In the genomic region with DNA sequence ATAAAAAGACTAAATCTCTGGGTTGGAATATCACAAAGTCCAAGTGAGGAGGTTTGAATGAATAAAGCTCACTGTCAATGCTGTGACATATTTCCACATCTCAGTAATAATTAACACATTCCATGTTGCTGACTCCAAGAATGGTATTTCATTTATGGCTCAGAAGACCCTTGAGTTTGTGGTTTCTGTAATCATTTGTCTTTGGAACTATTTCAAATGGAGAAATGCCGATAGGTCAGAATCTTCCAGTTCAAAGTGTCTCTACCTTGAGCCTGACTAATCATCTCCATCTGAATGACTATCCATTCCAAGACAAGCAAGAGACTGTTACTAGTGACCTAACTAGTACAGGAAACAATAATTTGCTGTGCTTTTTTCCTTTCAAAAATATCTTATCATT, we compare ENCODE assay signal across 15 cellular contexts. TPM values are rescaled to one million over a fixed set of nuclear protein-coding genes. Genes with fewer than 3 reads are reported as not detected.
DNase-seq lines count a peak whose midpoint lies in the region; ATAC-seq and TF ChIP-seq lines count a peak whose summit lies in the region.
"Had no signal": no experiment of that assay in that cellular context is flagged by ENCODE, and none has a peak within 500 bp of the region (broad histone marks: within the 10 kb centered on the region; RNA-seq: fewer than 3 reads in every experiment).

No MANE protein-coding gene starts in this region.

- H3K27me3 ChIP-seq in HCT116 (ENCODE audit: insufficient read depth, low read length) (no peaks in the 10 kb centered on the region), upper lobe of right lung (no peaks in the 10 kb centered on the region)

- ATAC-seq in HCT116: peak; percentile 85
- no peak for ATAC-seq in upper lobe of right lung
- ATAC-seq: psoas muscle had no signal

- H3K4me2 ChIP-seq in HCT116 (ENCODE audit: low read length): peak overlapping the region; percentile 65

- RAD21 ChIA-PET in HCT116 (lab: Charles Lee; ENCODE audit: low non-redundant PET in 1 of 2, low total read pairs in 2 of 2, uncharacterized antibody in 2 of 2, unreplicated experiment in 2 of 2): no interaction called here

- H3K79me2 ChIP-seq in HCT116 (ENCODE audit: insufficient read depth, low read length): no peaks in the 10 kb centered on the region

- no peaks in the 10 kb centered on the region for H4K20me1 ChIP-seq in HCT116 (ENCODE audit: insufficient read depth)

- TF ChIP-seq RAD21 in HCT116 (IDR thresholded peaks at IDR 0.05; ENCODE audit: low read depth): no peak

- H3K9me3 ChIP-seq in HCT116 (ENCODE audit: control insufficient read depth in 1 of 2, insufficient read depth in 1 of 2, low read depth in 1 of 2, low read length in 2 of 2) (peaks cover 6 to 12% of the 10 kb centered on the region in 2 experiments; a peak in 3 of 4 replicates), upper lobe of right lung (no peaks in the 10 kb centered on the region)

- H3K4me1 ChIP-seq in HCT116 (ENCODE audit: control insufficient read depth in 1 of 2, insufficient read depth in 2 of 2, low read length in 2 of 2) (peaks cover 25 to 42% of the 10 kb centered on the region in 2 experiments), upper lobe of right lung (no peaks in the 10 kb centered on the region)

- TF ChIP-seq CTCF in HCT116 (IDR thresholded peaks at IDR 0.05 in 2 of 3, conservative IDR thresholded peaks at IDR 0.05 in 1 of 3; ENCODE audit: borderline replicate concordance in 1 of 3, insufficient read depth in 1 of 3, low read depth in 2 of 3, low read length in 2 of 3) (no peak), upper lobe of right lung (IDR thresholded peaks at IDR 0.05) (no peak)

- H3K36me3 ChIP-seq in HCT116 (ENCODE audit: control insufficient read depth in 1 of 2, insufficient read depth in 2 of 2, low read length in 2 of 2) (no peaks in the 10 kb centered on the region), upper lobe of right lung (no peaks in the 10 kb centered on the region)

- H2AFZ ChIP-seq in HCT116 (ENCODE audit: low read depth, low read length, poor library complexity, severe bottlenecking): peak overlapping the region; percentile 13

- H3K9me2 ChIP-seq in HCT116 (ENCODE audit: insufficient read depth): no peaks in the 10 kb centered on the region

- no TSS peak for BruUV-seq in HCT116 (replicated peaks; lab: Mats Ljungman, UMichigan)

- H3K27ac ChIP-seq in HCT116 (ENCODE audit: low read depth, low read length) (peak overlapping the region; percentile 62; the same call in 1 of the 2 replicates), upper lobe of right lung (no peak overlapping the region)
- H3K27ac ChIP-seq: psoas muscle, SK-N-MC had no signal

- TF ChIP-seq POLR2A in HCT116 (IDR thresholded peaks at IDR 0.05; ENCODE audit: borderline replicate concordance, extremely low read depth, insufficient read depth, insufficient read length): no peak

- DNase-seq in A172 (ENCODE audit: low spot score) (peak; percentile 74), HCT116 (ENCODE audit: low read depth, low spot score) (peak; percentile 80), amniotic epithelial cell (ENCODE audit: low read depth) (peak; percentile 27), islet precursor cell (peak; percentile 3), NCI-H1092 treated with DMSO at 0.1 percent for 48 hours (lab: John Stamatoyannopoulos, UW) (no peak), upper lobe of right lung (no peak), SIG-M5 treated with dmso at 0.1 percent for 504 hours (lab: John Stamatoyannopoulos, UW; ENCODE audit: unreplicated experiment) (no peak), DMS153 (lab: John Stamatoyannopoulos, UW) (no peak)
- DNase-seq: activated CD4-positive, alpha-beta T cell treated with anti-CD3 and anti-CD28 coated beads, Interleukin-2, amount 50 U/mL, for 4 hours; activated naive CD8-positive, alpha-beta T cell treated with anti-CD3 and anti-CD28 coated beads, Interleukin-2, amount 10 ng/mL, durations not matched to agents 7 days and 5 days; activated T-cell treated with anti-CD3 and anti-CD28 coated beads, Interleukin-2, amount 50 U/mL, for 48 hours; Calu3; psoas muscle; stimulated activated CD4-positive, alpha-beta T cell treated with anti-CD3 and anti-CD28 coated beads, Interleukin-15, amount 100 ng/mL, for 24 hours had no signal

- H3K4me3 ChIP-seq in HCT116 (replicated peaks in 1 of 2; ENCODE audit: low read depth in 1 of 2, low read length in 2 of 2) (peak overlapping the region; percentile 4 to 43; a peak in 3 of 4 replicates), upper lobe of right lung (no peak overlapping the region)
- H3K4me3 ChIP-seq: psoas muscle, SK-N-MC had no signal

- POLR2A ChIA-PET in HCT116 (lab: Charles Lee): interaction anchor here (0.7 to 1.3 kb wide), 2 partner anchors 71 to 112 kb away, joined by 3 read pairs; a partner anchor contains a TSS

- CTCF ChIA-PET in HCT116 (lab: Charles Lee): no interaction called here

- H3K9ac ChIP-seq in HCT116 (ENCODE audit: low read length): peak overlapping the region; percentile 44

- intact Hi-C loops in HCT116 (cut with micrococcal nuclease) (no loop called here), upper lobe of right lung (cut with DNase I) (no loop called here)

TF ChIP-seq in HCT116, 20 proteins besides CTCF, POLR2A, EP300 and RAD21:
- TF ChIP-seq FOSL1 (IDR thresholded peaks at IDR 0.05; ENCODE audit: low read depth) (peak; percentile 70), POLR2AphosphoS5 (IDR thresholded peaks at IDR 0.05; ENCODE audit: low read depth, low read length) (peak; percentile 35; the same call in 1 of the 2 replicates), ZNF274 (IDR thresholded peaks at IDR 0.05; ENCODE audit: low read depth, low read length) (no peak), SIN3A (IDR thresholded peaks at IDR 0.05; ENCODE audit: low read depth) (peak; percentile 74), CBX3 (IDR thresholded peaks at IDR 0.05; ENCODE audit: low read depth) (peak; percentile 61), SP1 (IDR thresholded peaks at IDR 0.05; ENCODE audit: low read depth) (peak; percentile 76), ELF1 (IDR thresholded peaks at IDR 0.05; ENCODE audit: borderline replicate concordance, low read depth) (no peak), JUND (IDR thresholded peaks at IDR 0.05) (peak; percentile 73), CEBPB (IDR thresholded peaks at IDR 0.05; ENCODE audit: low read depth) (peak; percentile 84), SRF (IDR thresholded peaks at IDR 0.05; ENCODE audit: low read depth) (no peak)
- TF ChIP-seq, protein P1, sequence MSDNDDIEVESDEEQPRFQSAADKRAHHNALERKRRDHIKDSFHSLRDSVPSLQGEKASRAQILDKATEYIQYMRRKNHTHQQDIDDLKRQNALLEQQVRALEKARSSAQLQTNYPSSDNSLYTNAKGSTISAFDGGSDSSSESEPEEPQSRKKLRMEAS (IDR thresholded peaks at IDR 0.05): peak; percentile 33; the same call in 1 of the 2 replicates

RNA-seq across cellular contexts. Expression of a gene that starts 24.2 kb away (rescaled TPM):
- not detected in 2 replicates for total RNA-seq in A172 (2014; rRNA removed; shearing (Covaris generic))
- total RNA-seq in HCT116 (2021; ENCODE audit: unreplicated experiment): 2.2 TPM
- 1.2 and 1.7 TPM in 2 replicates for polyA plus RNA-seq in HCT116 (2012)
- 19.0 TPM for total RNA-seq in upper lobe of right lung

Comparison
In these comparisons a context has a peak if more than half of its experiments do, and no peak if none do; other contexts are left out.
1. DNase-seq: peak in A172 (single experiment), HCT116 (single experiment), amniotic epithelial cell (single experiment) and islet precursor cell (single experiment); none in NCI-H1092 treated with DMSO at 0.1 percent for 48 hours (single experiment), upper lobe of right lung (single experiment), SIG-M5 treated with dmso at 0.1 percent for 504 hours (single experiment) and DMS153 (single experiment).